Comparison of ENCODE assay signal across 24 cellular contexts in the genomic region with DNA sequence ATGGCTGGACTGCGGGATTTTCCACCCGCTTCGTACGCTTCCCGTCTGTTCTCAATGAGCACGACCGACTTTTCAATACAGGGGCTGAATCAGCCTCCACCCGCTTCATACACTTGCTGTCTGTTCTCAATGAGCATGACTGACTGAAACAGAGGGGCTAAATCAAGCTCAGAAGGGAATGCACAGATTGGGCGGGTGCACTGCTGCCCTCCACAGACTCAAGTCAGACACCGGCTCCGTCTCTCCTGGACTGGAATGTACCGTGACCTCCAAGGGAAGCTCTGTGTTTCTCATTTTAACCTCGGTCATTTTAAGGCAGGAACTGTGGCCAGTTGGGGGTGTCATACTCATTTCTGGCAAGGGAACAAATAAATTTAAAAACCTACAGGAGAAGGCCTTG. TPM values are rescaled to one million over a fixed set of nuclear protein-coding genes. Genes with fewer than 3 reads are reported as not detected.
A peak's percentile ranks its signal among the peaks of the same experiment; 100 is the strongest.
DNase-seq lines count a peak whose midpoint lies in the region; ATAC-seq and TF ChIP-seq lines count a peak whose summit lies in the region.
"Had no signal": no experiment of that assay in that cellular context is flagged by ENCODE, and none has a peak within 500 bp of the region (broad histone marks: within the 10 kb centered on the region; RNA-seq: fewer than 3 reads in every experiment).

No MANE protein-coding gene starts in this region.

- no peak for DNase-seq in SK-N-MC (ENCODE audit: low read depth, low spot score)
- no peak for DNase-seq in endothelial cell (ENCODE audit: low spot score)
- peak; percentile 2 for DNase-seq in retinal pigment epithelial cell (ENCODE audit: low read depth)
- no peak for DNase-seq in Calu3
- no peak for DNase-seq in activated naive CD4-positive, alpha-beta T cell treated with anti-CD3 and anti-CD28 coated beads, Interleukin-2, amount 50 U/mL, for 72 hours (ENCODE audit: low spot score in 2 of 2)
- no peak for DNase-seq in iPS-NIHi11 (ENCODE audit: low spot score)
- DNase-seq: activated CD4-positive, alpha-beta T cell treated with anti-CD3 and anti-CD28 coated beads, Interleukin-2, amount 50 U/mL, for 1 hour; activated CD4-positive, CD25-positive, alpha-beta regulatory T cell; activated naive CD4-positive, alpha-beta T cell treated with anti-CD3 and anti-CD28 coated beads for 36 hours; Caco-2; DMS79; effector memory CD8-positive, alpha-beta T cell; IMR-90; naive B cell; NCI-H1694; NCI-H446 treated with DMSO at 0.1 percent for 48 hours; RPMI8226; small intestine; stimulated activated naive B cell treated with anti-CD40 and anti-IgM and Interleukin-4, amounts not matched to agents 10 μg/mL and 1 μg/mL and 100 μg/mL, for 72 hours had no signal

- POLR2A ChIA-PET in HEK293 (lab: Yijun Ruan, JAX): no interaction called here

- H3K9me3 ChIP-seq in HEK293 (ENCODE audit: control insufficient read depth, insufficient read depth, low read depth, low read length) (no peaks in the 10 kb centered on the region), SK-N-MC (ENCODE audit: low read depth, low read length) (no peaks in the 10 kb centered on the region)
- H3K9me3 ChIP-seq: Caco-2, upper lobe of left lung had no signal

- peaks cover 7 to 91% of the 10 kb centered on the region in 2 experiments; a peak in 2 of 3 replicates for H3K36me3 ChIP-seq in HEK293 (ENCODE audit: control insufficient read depth in 2 of 2, insufficient read depth in 1 of 2, low read length in 2 of 2)
- peaks cover 60% of the 10 kb centered on the region for H3K36me3 ChIP-seq in SK-N-MC (ENCODE audit: insufficient read depth, low read length)

- peaks cover 24% of the 10 kb centered on the region for H3K36me3 Mint-ChIP-seq in endothelial cell (ENCODE audit: low read depth, unreplicated experiment)
- peaks cover 24% of the 10 kb centered on the region for H3K36me3 Mint-ChIP-seq in Calu3 (ENCODE audit: insufficient read depth, unreplicated experiment)
- peaks cover 4 to 5% of the 10 kb centered on the region in 2 donors for H3K36me3 Mint-ChIP-seq in activated naive CD4-positive, alpha-beta T cell treated with anti-CD3 and anti-CD28 coated beads, Interleukin-2, amount 50 U/mL, for 72 hours

- intact Hi-C loops in Calu3 (cut with micrococcal nuclease; ENCODE audit: unreplicated experiment): no loop called here

- H3K9ac ChIP-seq in SK-N-MC (ENCODE audit: insufficient read length): no peak overlapping the region

- CTCF ChIA-PET in HEK293 (lab: Yijun Ruan, JAX): no interaction called here
- CTCF ChIA-PET in Calu3 (lab: Charles Lee): no interaction called here

- peaks cover 3% of the 10 kb centered on the region for H3K4me1 Mint-ChIP-seq in endothelial cell (ENCODE audit: unreplicated experiment)
- no peaks in the 10 kb centered on the region for H3K4me1 Mint-ChIP-seq in Calu3 (ENCODE audit: low read depth, unreplicated experiment)

- TF ChIP-seq CTCF in HEK293 (tag by site-specific recombination; IDR thresholded peaks at IDR 0.05) (no peak), endothelial cell (IDR thresholded peaks at IDR 0.05; ENCODE audit: unreplicated experiment) (no peak), retinal pigment epithelial cell (conservative IDR thresholded peaks at IDR 0.05; ENCODE audit: low read depth, low read length) (no peak), Calu3 (IDR thresholded peaks at IDR 0.05; ENCODE audit: unreplicated experiment) (no peak)

- no peaks in the 10 kb centered on the region for H3K4me1 ChIP-seq in HEK293 (ENCODE audit: control insufficient read depth, insufficient read depth, low read length)
- H3K4me1 ChIP-seq: Caco-2 had no signal

- no peak overlapping the region for H3K4me3 ChIP-seq in HEK293 (ENCODE audit: low read depth, low read length)
- no peak overlapping the region for H3K4me3 ChIP-seq in SK-N-MC
- H3K4me3 ChIP-seq in retinal pigment epithelial cell (ENCODE audit: low read length): no peak overlapping the region
- H3K4me3 ChIP-seq: upper lobe of left lung had no signal

- H3K27me3 Mint-ChIP-seq in endothelial cell (ENCODE audit: unreplicated experiment) (peaks cover 3% of the 10 kb centered on the region), Calu3 (ENCODE audit: unreplicated experiment) (no peaks in the 10 kb centered on the region)
- H3K27me3 Mint-ChIP-seq: effector memory CD8-positive, alpha-beta T cell; naive B cell; stimulated activated naive B cell treated with anti-CD40 and anti-IgM and Interleukin-4, amounts not matched to agents 10 μg/mL and 1 μg/mL and 100 μg/mL, for 72 hours had no signal

- H3K9me3 Mint-ChIP-seq in endothelial cell (ENCODE audit: unreplicated experiment) (no peaks in the 10 kb centered on the region), Calu3 (ENCODE audit: low read depth, unreplicated experiment) (no peaks in the 10 kb centered on the region)
- H3K9me3 Mint-ChIP-seq in activated naive CD4-positive, alpha-beta T cell treated with anti-CD3 and anti-CD28 coated beads, Interleukin-2, amount 50 U/mL, for 72 hours: no peaks in the 10 kb centered on the region
- H3K9me3 Mint-ChIP-seq: activated naive CD4-positive, alpha-beta T cell treated with anti-CD3 and anti-CD28 coated beads for 36 hours; activated T-helper 1 cell treated with anti-CD3 and anti-CD28 coated beads, Interleukin-12 subunit alpha, Interleukin-12 subunit beta, Interleukin-2, Interleukin-4 antibody, amounts not matched to agents 30 ng/mL and 10 ng/mL and 1 ng/mL, durations not matched to agents 14 hours and 24 hours and 36 hours; effector memory CD8-positive, alpha-beta T cell; naive B cell; stimulated activated naive B cell treated with anti-CD40 and anti-IgM and Interleukin-4, amounts not matched to agents 10 μg/mL and 1 μg/mL and 100 μg/mL, for 72 hours had no signal

- H3K27ac ChIP-seq in HEK293 (ENCODE audit: extremely low read depth, low read depth, low read length): 0 out of 2 replicates have a peak overlapping the region, but pooled peaks have one; percentile 30
- peak overlapping the region; percentile 34; the same call in 1 of the 2 replicates for H3K27ac ChIP-seq in SK-N-MC
- H3K27ac ChIP-seq: C4-2B, upper lobe of left lung had no signal

- ATAC-seq in activated naive CD4-positive, alpha-beta T cell treated with anti-CD3 and anti-CD28 coated beads, Interleukin-2, amount 50 U/mL, for 72 hours: no peak
- ATAC-seq: effector memory CD8-positive, alpha-beta T cell; HCT116; stimulated activated naive B cell treated with anti-CD40 and anti-IgM and Interleukin-4, amounts not matched to agents 10 μg/mL and 1 μg/mL and 100 μg/mL, for 72 hours had no signal

- H3K4me3 Mint-ChIP-seq in endothelial cell (ENCODE audit: unreplicated experiment) (peak overlapping the region; percentile 37), Calu3 (ENCODE audit: low read depth, unreplicated experiment) (no peak overlapping the region)
- H3K4me3 Mint-ChIP-seq: activated naive CD4-positive, alpha-beta T cell treated with anti-CD3 and anti-CD28 coated beads for 36 hours; activated T-helper 1 cell treated with anti-CD3 and anti-CD28 coated beads, Interleukin-12 subunit alpha, Interleukin-12 subunit beta, Interleukin-2, Interleukin-4 antibody, amounts not matched to agents 30 ng/mL and 10 ng/mL and 1 ng/mL, durations not matched to agents 14 hours and 24 hours and 36 hours; effector memory CD8-positive, alpha-beta T cell; stimulated activated naive B cell treated with anti-CD40 and anti-IgM and Interleukin-4, amounts not matched to agents 10 μg/mL and 1 μg/mL and 100 μg/mL, for 72 hours had no signal

- peak overlapping the region; percentile 18 for H3K27ac Mint-ChIP-seq in endothelial cell (ENCODE audit: unreplicated experiment)
- no peak overlapping the region for H3K27ac Mint-ChIP-seq in Calu3 (ENCODE audit: unreplicated experiment)
- H3K27ac Mint-ChIP-seq in activated naive CD4-positive, alpha-beta T cell treated with anti-CD3 and anti-CD28 coated beads, Interleukin-2, amount 50 U/mL, for 72 hours: peak overlapping the region in 1 of 2 donors; percentile 72
- H3K27ac Mint-ChIP-seq: activated naive CD4-positive, alpha-beta T cell treated with anti-CD3 and anti-CD28 coated beads for 36 hours; activated T-helper 1 cell treated with anti-CD3 and anti-CD28 coated beads, Interleukin-12 subunit alpha, Interleukin-12 subunit beta, Interleukin-2, Interleukin-4 antibody, amounts not matched to agents 30 ng/mL and 10 ng/mL and 1 ng/mL, durations not matched to agents 14 hours and 24 hours and 36 hours; stimulated activated naive B cell treated with anti-CD40 and anti-IgM and Interleukin-4, amounts not matched to agents 10 μg/mL and 1 μg/mL and 100 μg/mL, for 72 hours had no signal

- BruUV-seq in Calu3 (replicated peaks; lab: Mats Ljungman, UMichigan): no TSS peak

TF ChIP-seq in HEK293, 187 proteins besides CTCF, POLR2A, EP300 and RAD21 (continues in another document):
- no peak for TF ChIP-seq ZNF140 (tag by site-specific recombination; IDR thresholded peaks at IDR 0.05)
- no peak for TF ChIP-seq ZNF473 (tag by site-specific recombination; IDR thresholded peaks at IDR 0.05)
- no peak for TF ChIP-seq ZNF747 (tag by site-specific recombination; IDR thresholded peaks at IDR 0.05)
- TF ChIP-seq SCRT2 (tag by site-specific recombination; IDR thresholded peaks at IDR 0.05): no peak
- TF ChIP-seq OSR2 (tag by site-specific recombination; IDR thresholded peaks at IDR 0.05): no peak
- TF ChIP-seq, protein P1, sequence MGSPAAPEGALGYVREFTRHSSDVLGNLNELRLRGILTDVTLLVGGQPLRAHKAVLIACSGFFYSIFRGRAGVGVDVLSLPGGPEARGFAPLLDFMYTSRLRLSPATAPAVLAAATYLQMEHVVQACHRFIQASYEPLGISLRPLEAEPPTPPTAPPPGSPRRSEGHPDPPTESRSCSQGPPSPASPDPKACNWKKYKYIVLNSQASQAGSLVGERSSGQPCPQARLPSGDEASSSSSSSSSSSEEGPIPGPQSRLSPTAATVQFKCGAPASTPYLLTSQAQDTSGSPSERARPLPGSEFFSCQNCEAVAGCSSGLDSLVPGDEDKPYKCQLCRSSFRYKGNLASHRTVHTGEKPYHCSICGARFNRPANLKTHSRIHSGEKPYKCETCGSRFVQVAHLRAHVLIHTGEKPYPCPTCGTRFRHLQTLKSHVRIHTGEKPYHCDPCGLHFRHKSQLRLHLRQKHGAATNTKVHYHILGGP (tag by site-specific recombination; IDR thresholded peaks at IDR 0.05): no peak

RNA-seq across cellular contexts. Expression of a gene that starts 48.4 kb away (rescaled TPM):
- total RNA-seq in endothelial cell (ENCODE audit: unreplicated experiment) (40.3 TPM), Calu3 (2022) (38.8 and 41.4 TPM in 2 replicates)
- total RNA-seq in activated naive CD4-positive, alpha-beta T cell treated with anti-CD3 and anti-CD28 coated beads, Interleukin-2, amount 50 U/mL, for 72 hours: 10 to 100 TPM; 27.7 to 39.0 TPM
